In genomic region chr19:44942067-44942571, GRCh38 we compare ENCODE assay signal across 28 cellular contexts. TPM values are rescaled to one million over a fixed set of nuclear protein-coding genes. Genes with fewer than 3 reads are reported as not detected.
"Had no signal": no experiment of that assay in that cellular context is flagged by ENCODE, and none has a peak within 500 bp of the region (broad histone marks: within the 10 kb centered on the region; RNA-seq: fewer than 3 reads in every experiment).

Gene APOC4 (plus strand): TSS chr19:44942237. CDS start chr19:44942278, 41 bp downstream.

- H3K36me3 Mint-ChIP-seq: activated naive CD4-positive, alpha-beta T cell treated with anti-CD3 and anti-CD28 coated beads, Interleukin-2, amount 50 U/mL, for 24 hours; natural killer cell treated with Interleukin-12 subunit alpha and Interleukin-12 subunit beta and Interleukin-15 and Interleukin-18, amount 100 ng/mL, for 72 hours; type B pancreatic cell had no signal

- H3K27me3 Mint-ChIP-seq: activated naive CD4-positive, alpha-beta T cell treated with anti-CD3 and anti-CD28 coated beads, Interleukin-2, amount 50 U/mL, for 24 hours; natural killer cell treated with Interleukin-12 subunit alpha and Interleukin-12 subunit beta and Interleukin-15 and Interleukin-18, amount 100 ng/mL, for 72 hours; type B pancreatic cell had no signal

- H3K9me3 Mint-ChIP-seq: activated naive CD4-positive, alpha-beta T cell treated with anti-CD3 and anti-CD28 coated beads, Interleukin-2, amount 50 U/mL, for 24 hours; activated T-helper 1 cell treated with anti-CD3 and anti-CD28 coated beads, Interleukin-12 subunit alpha, Interleukin-12 subunit beta, Interleukin-2, Interleukin-4 antibody, amounts not matched to agents 30 ng/mL and 10 ng/mL and 1 ng/mL, durations not matched to agents 14 hours and 24 hours and 36 hours; natural killer cell treated with Interleukin-12 subunit alpha and Interleukin-12 subunit beta and Interleukin-15 and Interleukin-18, amount 100 ng/mL, for 72 hours; T-helper 2 cell treated with Interferon-gamma antibody and Interleukin-4, amounts not matched to agents 5 μg/mL and 100 μg/mL, for 36 hours; type B pancreatic cell had no signal

- H3K4me2 ChIP-seq: smooth muscle cell had no signal

- FAIRE-seq: endometrium had no signal

- H3K4me1 Mint-ChIP-seq: activated naive CD4-positive, alpha-beta T cell treated with anti-CD3 and anti-CD28 coated beads, Interleukin-2, amount 50 U/mL, for 24 hours had no signal

- H3K9me3 ChIP-seq: body of pancreas, left ventricle myocardium inferior, sigmoid colon, thoracic aorta, vagina had no signal

- DNase-seq: activated CD4-positive, alpha-beta T cell treated with anti-CD3 and anti-CD28 coated beads, Interleukin-2, amount 50 U/mL, for 1 hour; activated CD4-positive, CD25-positive, alpha-beta regulatory T cell treated with anti-CD3 and anti-CD28 coated beads, Interleukin-2, amount 50 U/mL, for 72 hours; activated CD8-positive, alpha-beta T cell treated with anti-CD3 and anti-CD28 coated beads, Interleukin-2, amount 10 ng/mL, durations not matched to agents 7 days and 5 days; activated gamma-delta T cell; anterior cingulate cortex; body of pancreas; left ventricle myocardium inferior; posterior cingulate gyrus; sigmoid colon; stimulated activated CD4-positive, alpha-beta T cell treated with anti-CD3 and anti-CD28 coated beads, Interleukin-15, amount 100 ng/mL, for 24 hours; stimulated activated naive CD4-positive, alpha-beta T cell had no signal

- ATAC-seq: activated CD8-positive, alpha-beta T cell treated with anti-CD3 and anti-CD28 coated beads, Interleukin-2, amount 10 ng/mL, durations not matched to agents 7 days and 5 days; body of pancreas; natural killer cell treated with Interleukin-12 subunit alpha and Interleukin-12 subunit beta and Interleukin-15 and Interleukin-18, amount 100 ng/mL, for 72 hours had no signal

- H3K36me3 ChIP-seq: left ventricle myocardium inferior, sigmoid colon, thoracic aorta, vagina had no signal

- H3K27ac ChIP-seq: body of pancreas, left ventricle myocardium inferior, sigmoid colon, thoracic aorta, vagina, VCaP had no signal

- H3K27me3 ChIP-seq: body of pancreas, sigmoid colon, vagina had no signal

- H3K4me1 ChIP-seq: body of pancreas, left ventricle myocardium inferior, sigmoid colon, vagina had no signal

- H3K27ac Mint-ChIP-seq: activated CD8-positive, alpha-beta T cell treated with anti-CD3 and anti-CD28 coated beads, Interleukin-2, amount 10 ng/mL, durations not matched to agents 7 days and 5 days; activated naive CD4-positive, alpha-beta T cell treated with anti-CD3 and anti-CD28 coated beads, Interleukin-2, amount 50 U/mL, for 24 hours; activated T-helper 1 cell treated with anti-CD3 and anti-CD28 coated beads, Interleukin-12 subunit alpha, Interleukin-12 subunit beta, Interleukin-2, Interleukin-4 antibody, amounts not matched to agents 30 ng/mL and 10 ng/mL and 1 ng/mL, durations not matched to agents 14 hours and 24 hours and 36 hours; natural killer cell treated with Interleukin-12 subunit alpha and Interleukin-12 subunit beta and Interleukin-15 and Interleukin-18, amount 100 ng/mL, for 72 hours; T-helper 2 cell treated with Interferon-gamma antibody and Interleukin-4, amounts not matched to agents 5 μg/mL and 100 μg/mL, for 36 hours; type B pancreatic cell had no signal

- H3K4me3 ChIP-seq: body of pancreas, left ventricle myocardium inferior, sigmoid colon, smooth muscle cell, thoracic aorta, vagina had no signal

- H3K4me3 Mint-ChIP-seq: activated CD8-positive, alpha-beta T cell treated with anti-CD3 and anti-CD28 coated beads, Interleukin-2, amount 10 ng/mL, durations not matched to agents 7 days and 5 days; activated naive CD4-positive, alpha-beta T cell treated with anti-CD3 and anti-CD28 coated beads, Interleukin-2, amount 50 U/mL, for 24 hours; activated T-helper 1 cell treated with anti-CD3 and anti-CD28 coated beads, Interleukin-12 subunit alpha, Interleukin-12 subunit beta, Interleukin-2, Interleukin-4 antibody, amounts not matched to agents 30 ng/mL and 10 ng/mL and 1 ng/mL, durations not matched to agents 14 hours and 24 hours and 36 hours; natural killer cell treated with Interleukin-12 subunit alpha and Interleukin-12 subunit beta and Interleukin-15 and Interleukin-18, amount 100 ng/mL, for 72 hours; T-helper 2 cell treated with Interferon-gamma antibody and Interleukin-4, amounts not matched to agents 5 μg/mL and 100 μg/mL, for 36 hours; type B pancreatic cell had no signal

RNA-seq across cellular contexts. Expression of gene APOC4, which starts in this region (rescaled TPM):
- total RNA-seq: activated CD8-positive, alpha-beta T cell treated with anti-CD3 and anti-CD28 coated beads, Interleukin-2, amount 10 ng/mL, durations not matched to agents 7 days and 5 days; activated T-helper 1 cell treated with anti-CD3 and anti-CD28 coated beads, Interleukin-12 subunit alpha, Interleukin-12 subunit beta, Interleukin-2, Interleukin-4 antibody, amounts not matched to agents 30 ng/mL and 10 ng/mL and 1 ng/mL, durations not matched to agents 14 hours and 24 hours and 36 hours; body of pancreas; cardiac septum; chondrocyte; epithelial cell of proximal tubule; fibroblast of villous mesenchyme; glomerular endothelial cell; kidney epithelial cell; left ventricle myocardium inferior; natural killer cell treated with Interleukin-12 subunit alpha and Interleukin-12 subunit beta and Interleukin-15 and Interleukin-18, amount 100 ng/mL, for 72 hours; renal cortical epithelial cell; sigmoid colon; smooth muscle cell; thoracic aorta; vagina had no signal
- polyA plus RNA-seq: sigmoid colon, smooth muscle cell had no signal
